In the genomic region with DNA sequence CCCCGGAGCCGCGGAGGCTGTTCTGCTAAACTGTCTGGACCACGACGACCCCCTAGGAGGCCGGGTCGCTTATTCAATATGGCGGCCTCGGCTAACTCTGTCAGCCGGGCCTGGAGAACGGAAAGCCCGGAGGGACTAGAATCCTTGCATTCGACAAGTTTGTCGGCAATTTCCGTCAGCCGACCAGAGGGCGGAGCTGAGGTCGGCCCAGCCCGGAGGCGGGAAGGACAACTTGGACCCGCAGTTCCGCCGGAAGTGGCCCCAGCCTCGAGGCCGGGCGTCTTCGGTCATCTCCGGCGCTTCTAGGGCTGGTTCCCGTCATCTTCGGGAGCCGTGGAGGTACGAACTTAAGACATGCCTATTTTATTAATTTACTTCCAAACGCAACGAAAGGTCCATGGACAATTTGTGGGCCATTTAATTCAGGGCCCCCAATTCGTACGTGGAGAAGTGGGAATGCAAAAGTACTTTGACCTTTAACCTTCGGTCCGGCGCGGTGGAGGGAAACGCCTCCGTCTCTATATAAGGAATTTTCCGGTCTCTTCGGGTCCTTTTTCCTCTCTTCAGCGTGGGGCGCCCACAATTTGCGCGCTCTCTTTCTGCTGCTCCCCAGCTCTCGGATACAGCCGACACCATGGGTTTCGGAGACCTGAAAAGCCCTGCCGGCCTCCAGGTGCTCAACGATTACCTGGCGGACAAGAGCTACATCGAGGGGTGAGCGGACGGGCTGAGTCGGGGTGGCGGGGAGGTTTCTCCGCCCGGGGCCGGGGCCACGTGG, we compare ENCODE assay signal across 8 cellular contexts. TPM values are rescaled to one million over a fixed set of nuclear protein-coding genes. Genes with fewer than 3 reads are reported as not detected.
A peak's percentile ranks its signal among the peaks of the same experiment; 100 is the strongest.
DNase-seq lines count a peak whose midpoint lies in the region; ATAC-seq, FAIRE-seq and TF ChIP-seq lines count a peak whose summit lies in the region.

A gene (plus strand): TSS at position 550 of the 778 bp plus-strand sequence. CDS start 85 bp downstream, at position 635.
A gene (minus strand): TSS at position 99 of the 778 bp plus-strand sequence. CDS start 5,766 bp downstream, outside the sequence.

- no peaks in the 10 kb centered on the region for H3K27me3 Mint-ChIP-seq in astrocyte (ENCODE audit: low read depth, unreplicated experiment)

- DNase-seq in NCI-H2029 (lab: John Stamatoyannopoulos, UW), result peak; percentile 97
- peak; percentile 94 for DNase-seq in T-helper 22 cell (ENCODE audit: low read depth)
- DNase-seq in astrocyte (ENCODE audit: low read depth), result peak; percentile 96
- peak; percentile 98 for DNase-seq in right cardiac atrium
- peak; percentile 95 for DNase-seq in pulmonary artery endothelial cell (ENCODE audit: low read depth, low spot score)
- peak; percentile 97 for DNase-seq in uterus

- WGBS in right cardiac atrium, result under 1% methylated on average over 64 of the region's 64 CpGs

- H2AFZ ChIP-seq in astrocyte (ENCODE audit: low read depth, low read length), result peak within 1 kb of the TSS; percentile 89

- FAIRE-seq in astrocyte (lab: Jason Lieb, UNC), result no peak

- H3K9me3 Mint-ChIP-seq in astrocyte (ENCODE audit: unreplicated experiment), result no peaks in the 10 kb centered on the region

- H3K27ac Mint-ChIP-seq in astrocyte (ENCODE audit: unreplicated experiment), result peak within 1 kb of the TSS; percentile 98

- H3K4me1 ChIP-seq in astrocyte (ENCODE audit: insufficient read depth, low read length) (peaks cover 3% of the 10 kb centered on the region), right cardiac atrium (ENCODE audit: control insufficient read depth, insufficient read depth, low read length) (peaks cover 2% of the 10 kb centered on the region), uterus (peaks cover 4 to 8% of the 10 kb centered on the region in 2 donors)

- peaks cover 86% of the 10 kb centered on the region for H3K79me2 ChIP-seq in astrocyte (ENCODE audit: insufficient read depth, low read length)

- TF ChIP-seq POLR2A in GM18505 (IDR thresholded peaks at IDR 0.05; ENCODE audit: borderline replicate concordance, extremely low read depth, insufficient read depth, insufficient read length) (peak; percentile 71), uterus (IDR thresholded peaks at IDR 0.05) (peak; percentile 49 to 52)

- H3K4me1 Mint-ChIP-seq in astrocyte (ENCODE audit: low read depth, unreplicated experiment), result peaks cover 27% of the 10 kb centered on the region

- H3K36me3 Mint-ChIP-seq in astrocyte (ENCODE audit: low read depth, unreplicated experiment), result peaks cover 5% of the 10 kb centered on the region

- no peaks in the 10 kb centered on the region for H3K27me3 ChIP-seq in astrocyte (ENCODE audit: insufficient read depth, low read length)
- no peaks in the 10 kb centered on the region for H3K27me3 ChIP-seq in right cardiac atrium (ENCODE audit: control insufficient read depth, insufficient read depth)
- no peaks in the 10 kb centered on the region for H3K27me3 ChIP-seq in uterus

- H4K20me1 ChIP-seq in astrocyte (ENCODE audit: insufficient read depth, low read length), result peaks cover 39% of the 10 kb centered on the region

- H3K36me3 ChIP-seq in astrocyte (ENCODE audit: insufficient read depth, low read length) (peaks cover 22% of the 10 kb centered on the region), uterus (no peaks in the 10 kb centered on the region)

- ATAC-seq in GM18505 (IDR thresholded peaks at IDR 0.05; ENCODE audit: unreplicated experiment) (peak; percentile 91), HG02973 (IDR thresholded peaks at IDR 0.05; ENCODE audit: unreplicated experiment) (peak; percentile 89), right cardiac atrium (peak; percentile 96 to 98)

- H3K4me3 Mint-ChIP-seq in astrocyte (ENCODE audit: unreplicated experiment), result peak within 1 kb of the TSS; percentile 96

- H3K9ac ChIP-seq in astrocyte (ENCODE audit: low read length), result peak within 1 kb of the TSS; percentile 90

- peak within 1 kb of the TSS; percentile 90 for H3K27ac ChIP-seq in astrocyte (ENCODE audit: low read depth, low read length)
- peak within 1 kb of the TSS; percentile 93 for H3K27ac ChIP-seq in right cardiac atrium (ENCODE audit: low read length)
- peak within 1 kb of the TSS; percentile 91 to 92 for H3K27ac ChIP-seq in uterus

- peak within 1 kb of the TSS; percentile 92 for H3K4me2 ChIP-seq in astrocyte (ENCODE audit: low read length)

- intact Hi-C loops in right cardiac atrium (cut with DNase I) (loop anchor here in 2 of 4 donors (10.0 kb wide), 2 partner anchors 105 to 115 kb away; a partner anchor contains a TSS), uterus (cut with DNase I; ENCODE audit: low total_unique reads) (no loop called here)

- H3K9me3 ChIP-seq in astrocyte (ENCODE audit: insufficient read depth, low read depth, low read length) (no peaks in the 10 kb centered on the region), right cardiac atrium (ENCODE audit: control insufficient read depth, low read length) (no peaks in the 10 kb centered on the region), uterus (no peaks in the 10 kb centered on the region)

- H3K4me3 ChIP-seq in astrocyte (ENCODE audit: insufficient read depth, low read depth, low read length) (peak within 1 kb of the TSS; percentile 91), right cardiac atrium (ENCODE audit: low read length) (peak within 1 kb of the TSS; percentile 95), uterus (peak within 1 kb of the TSS; percentile 83 to 92)

- no peak for TF ChIP-seq CTCF in astrocyte (IDR thresholded peaks at IDR 0.05; ENCODE audit: insufficient read depth, low read depth, low read length)
- peak in 1 of 4 experiments; percentile 11 for TF ChIP-seq CTCF in uterus (IDR thresholded peaks at IDR 0.05)

RNA-seq across cellular contexts. Expression of the first gene that starts in this region (rescaled TPM):
- total RNA-seq in astrocyte (518 and 546 TPM in 2 replicates), right cardiac atrium (100 to 1,000 TPM; 258 to 346 (median 302) TPM), pulmonary artery endothelial cell (458 and 783 TPM in 2 replicates), uterus (100 to 1,000 TPM; 267 to 794 (median 564) TPM)
- 283 TPM for polyA plus RNA-seq in right cardiac atrium

RNA-seq across cellular contexts. Expression of the second gene that starts in this region (rescaled TPM):
- total RNA-seq in astrocyte, result 97.2 and 100 TPM in 2 replicates
- 100 to 1,000 TPM; 250 to 299 (median 253) TPM for total RNA-seq in right cardiac atrium
- 132 TPM for polyA plus RNA-seq in right cardiac atrium
- 175 and 191 TPM in 2 replicates for total RNA-seq in pulmonary artery endothelial cell
- 100 to 1,000 TPM in 1 of 4 donors, 10 to 100 TPM in 3; 25.6 to 164 (median 56.6) TPM for total RNA-seq in uterus

Comparison
In these comparisons a context has a peak if more than half of its experiments do, and no peak if none do; other contexts are left out.
1. Peak in every context shown above with its lines: DNase-seq, ATAC-seq, H3K4me3 ChIP-seq and H3K27ac ChIP-seq.